ENCODE assay signal across 19 cellular contexts in genomic region chr17:35265071-35265470, GRCh38.
"Had no signal": no experiment of that assay in that cellular context is flagged by ENCODE, and none has a peak within 500 bp of the region (broad histone marks: within the 10 kb centered on the region; RNA-seq: fewer than 3 reads in every experiment).

No MANE protein-coding gene starts in this region.

- H3K27me3 ChIP-seq: suprapubic skin had no signal

- H3K4me3 ChIP-seq: prostate gland, skin epidermis, suprapubic skin had no signal

- H3K4me1 Mint-ChIP-seq: nephron progenitor cell had no signal

- H3K27ac ChIP-seq: prostate gland, skin epidermis, suprapubic skin had no signal

- DNase-seq: activated CD4-positive, alpha-beta T cell treated with anti-CD3 and anti-CD28 coated beads for 4 hours; activated gamma-delta T cell treated with Interleukin-2 at 50 U/mL for 16 hours; activated T-cell treated with anti-CD3 and anti-CD28 coated beads, Interleukin-2, amount 50 U/mL, for 1 hour; amniotic stem cell; hippocampal formation; kidney glomerular epithelial cell; mesenchymal stem cell; nephron progenitor cell; right cardiac atrium; stimulated activated CD4-positive, alpha-beta T cell treated with anti-CD3 and anti-CD28 coated beads, Interleukin-4, amount 100 ng/mL, for 4 hours; stimulated activated CD8-positive, alpha-beta memory T cell treated with anti-CD3 and anti-CD28 coated beads, Interleukin-4, amount 100 ng/mL, for 48 hours; T-helper 2 cell; trophoblast cell had no signal

- H3K4me1 ChIP-seq: prostate gland, suprapubic skin had no signal

- H3K4me3 Mint-ChIP-seq: nephron progenitor cell; stimulated activated naive CD8-positive, alpha-beta T cell treated with anti-CD3 and anti-CD28 coated beads, Interleukin-15, Interleukin-2, amounts not matched to agents 100 ng/mL and 50 ng/mL, for 24 hours had no signal

- ATAC-seq: esophagus mucosa, right cardiac atrium, SK-N-SH treated with all-trans-retinoic acid at 6 μM for 48 hours had no signal

- H3K27me3 Mint-ChIP-seq: stimulated activated naive CD8-positive, alpha-beta T cell treated with anti-CD3 and anti-CD28 coated beads, Interleukin-15, Interleukin-2, amounts not matched to agents 100 ng/mL and 50 ng/mL, for 24 hours had no signal

- H3K27ac Mint-ChIP-seq: nephron progenitor cell had no signal

- H3K9me3 ChIP-seq: prostate gland, suprapubic skin had no signal

- H3K9me3 Mint-ChIP-seq: nephron progenitor cell; stimulated activated naive CD8-positive, alpha-beta T cell treated with anti-CD3 and anti-CD28 coated beads, Interleukin-15, Interleukin-2, amounts not matched to agents 100 ng/mL and 50 ng/mL, for 24 hours had no signal
